In the genomic region with DNA sequence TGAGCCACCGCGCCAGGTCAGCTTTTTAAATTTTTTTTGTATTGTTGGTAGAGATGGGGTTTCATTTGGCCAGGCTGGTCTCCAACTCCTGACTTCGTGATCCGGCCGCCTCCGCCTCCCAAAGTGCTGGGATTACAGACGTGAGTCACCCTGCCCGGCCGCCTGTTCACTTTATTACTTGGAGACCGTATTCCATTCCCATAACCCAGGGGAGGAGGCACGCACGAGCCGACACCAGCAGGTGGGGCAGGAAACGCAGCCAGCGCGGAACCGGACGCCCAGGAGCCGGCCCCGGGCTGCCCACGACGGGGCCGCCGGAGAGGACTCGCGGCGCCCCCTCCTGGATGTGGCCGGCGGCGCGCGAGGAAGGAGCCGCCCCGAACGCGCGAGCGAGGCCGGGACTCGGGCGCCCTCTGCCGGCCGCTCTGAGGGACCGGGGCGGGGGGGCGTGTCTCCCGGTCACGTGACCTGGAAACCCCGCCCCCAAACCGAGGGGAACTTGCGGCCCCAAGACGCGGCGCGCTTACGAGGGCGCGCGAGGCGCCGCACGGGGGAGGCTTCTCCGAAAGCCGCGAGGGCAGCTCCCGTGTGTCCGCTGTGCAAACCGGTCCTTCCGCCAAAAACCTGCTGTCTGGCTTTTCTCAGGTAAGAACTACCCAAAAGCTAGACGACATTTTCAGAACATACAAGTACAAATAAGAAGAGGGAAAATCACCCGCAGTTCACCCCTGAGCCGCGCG, we compare ENCODE assay signal across 8 cellular contexts. TPM values are rescaled to one million over a fixed set of nuclear protein-coding genes. Genes with fewer than 3 reads are reported as not detected.
DNase-seq lines count a peak whose midpoint lies in the region; ATAC-seq and TF ChIP-seq lines count a peak whose summit lies in the region.

No MANE protein-coding gene starts in this region.

- H3K9me2 ChIP-seq in DOHH2 (replicated peaks; ENCODE audit: control insufficient read depth, low read length), result no peaks in the 10 kb centered on the region

- no peaks in the 10 kb centered on the region for H3K79me2 ChIP-seq in DOHH2 (ENCODE audit: control insufficient read depth, low read length)

- H3K9ac ChIP-seq in subcutaneous abdominal adipose tissue (ENCODE audit: low read length in 5 of 5), result peak overlapping the region in 1 of 5 donors; percentile 25

- H3K27ac ChIP-seq in DOHH2 (ENCODE audit: low read depth, low read length) (no peak overlapping the region), neutrophil (peak overlapping the region; percentile 60), subcutaneous abdominal adipose tissue (ENCODE audit: low read depth, low read length) (no peak overlapping the region)

- H3K36me3 ChIP-seq in DOHH2 (ENCODE audit: control insufficient read depth, low read length) (no peaks in the 10 kb centered on the region), neutrophil (no peaks in the 10 kb centered on the region), subcutaneous abdominal adipose tissue (ENCODE audit: control insufficient read depth in 5 of 5, insufficient read depth in 5 of 5, low read length in 5 of 5) (peaks cover 0 to 11% (median 4%) of the 10 kb centered on the region in 5 donors)

- H3K4me1 ChIP-seq in DOHH2 (ENCODE audit: control insufficient read depth, low read length) (peaks cover 8% of the 10 kb centered on the region), neutrophil (ENCODE audit: control insufficient read depth in 1 of 2, insufficient read depth in 1 of 2, low read depth in 1 of 2, low read length in 1 of 2) (peaks cover 7 to 9% of the 10 kb centered on the region in 2 experiments), subcutaneous abdominal adipose tissue (ENCODE audit: control insufficient read depth in 5 of 5, insufficient read depth in 5 of 5, low read length in 5 of 5) (peaks cover 0 to 7% (median 4%) of the 10 kb centered on the region in 5 donors)

- H3K9me3 ChIP-seq in DOHH2 (ENCODE audit: control insufficient read depth, insufficient read depth, low read length) (peaks cover 7% of the 10 kb centered on the region; the same call in 1 of the 2 replicates), neutrophil (no peaks in the 10 kb centered on the region), subcutaneous abdominal adipose tissue (ENCODE audit: control insufficient read depth in 5 of 5, low read length in 5 of 5) (peaks cover 0 to 3% (median 0%) of the 10 kb centered on the region in 5 donors)

- DNase-seq in NCI-H2171 (lab: John Stamatoyannopoulos, UW) (peak; percentile 48), fibroblast of the aortic adventitia (ENCODE audit: low read depth) (peak; percentile 95), NCI-H1930 (lab: John Stamatoyannopoulos, UW) (no peak)
- peak; percentile 97 for DNase-seq in activated T-cell treated with anti-CD3 and anti-CD28 coated beads, Interleukin-2, amount 50 U/mL, for 1 hour

- H3K27me3 ChIP-seq in DOHH2 (ENCODE audit: control insufficient read depth, low read length) (no peaks in the 10 kb centered on the region), neutrophil (no peaks in the 10 kb centered on the region), subcutaneous abdominal adipose tissue (ENCODE audit: control insufficient read depth in 5 of 5, insufficient read depth in 4 of 5, low read length in 5 of 5) (no peaks in the 10 kb centered on the region)

- ATAC-seq in GM21786 (IDR thresholded peaks at IDR 0.05; ENCODE audit: unreplicated experiment), result peak; percentile 42

- H3K4me2 ChIP-seq in DOHH2 (ENCODE audit: low read length), result peak overlapping the region; percentile 66

- H3K4me3 ChIP-seq in DOHH2 (ENCODE audit: low read length) (peak overlapping the region; percentile 43; the same call in 1 of the 2 replicates), fibroblast of the aortic adventitia (ENCODE audit: low read depth, low read length) (peak overlapping the region; percentile 33), neutrophil (ENCODE audit: low read depth in 1 of 2, low read length in 1 of 2) (peak overlapping the region; percentile 51 to 55), subcutaneous abdominal adipose tissue (ENCODE audit: low read depth in 1 of 5, low read length in 5 of 5) (peak overlapping the region in 3 of 5 donors; percentile 50 to 52 (median 50))

- no peaks in the 10 kb centered on the region for H3F3A ChIP-seq in DOHH2 (ENCODE audit: control insufficient read depth, insufficient read depth)

- TF ChIP-seq CTCF in DOHH2 (IDR thresholded peaks at IDR 0.05; ENCODE audit: low read depth, low read length, poor library complexity, severe bottlenecking), result peak; percentile 96
- TF ChIP-seq CTCF in fibroblast of the aortic adventitia (IDR thresholded peaks at IDR 0.05; ENCODE audit: insufficient read depth, low read length), result peak; percentile 65
- peak; percentile 100 for TF ChIP-seq CTCF in neutrophil (IDR thresholded peaks at IDR 0.05)

- no peaks in the 10 kb centered on the region for H4K20me1 ChIP-seq in DOHH2 (ENCODE audit: control insufficient read depth, insufficient read depth, low read depth, low read length)

RNA-seq across cellular contexts. Expression of a gene that starts 11.6 kb away (rescaled TPM):
- total RNA-seq in fibroblast of the aortic adventitia (ENCODE audit: low replicate concordance), result 388 and 436 TPM in 2 replicates

RNA-seq across cellular contexts. Expression of a gene that starts 16.7 kb away (rescaled TPM):
- total RNA-seq in fibroblast of the aortic adventitia (ENCODE audit: low replicate concordance), result 34.6 and 44.4 TPM in 2 replicates

RNA-seq across cellular contexts. Expression of a gene that starts 18.7 kb away (rescaled TPM):
- 0.45 and 1.2 TPM in 2 replicates for total RNA-seq in fibroblast of the aortic adventitia (ENCODE audit: low replicate concordance)

RNA-seq across cellular contexts. Expression of a gene that starts 41.9 kb away (rescaled TPM):
- total RNA-seq in fibroblast of the aortic adventitia (ENCODE audit: low replicate concordance), result 0.36 TPM in 1 of 2 replicates, not detected in the other

RNA-seq across cellular contexts. Expression of a gene that starts 42.1 kb away (rescaled TPM):
- 1.6 and 2.5 TPM in 2 replicates for total RNA-seq in fibroblast of the aortic adventitia (ENCODE audit: low replicate concordance)

Comparison
In these comparisons a context has a peak if more than half of its experiments do, and no peak if none do; other contexts are left out.
1. DNase-seq: peak in NCI-H2171 (single experiment), activated T-cell treated with anti-CD3 and anti-CD28 coated beads, Interleukin-2, amount 50 U/mL, for 1 hour (single experiment) and fibroblast of the aortic adventitia (single experiment); none in NCI-H1930 (0 of 2).
2. Peak in every context shown above with its lines, with median percentiles within 50 percentile points of each other: H3K4me3 ChIP-seq and CTCF ChIP-seq.